10 cellular contexts compared by ENCODE assay signal in genomic region chr6:143058987-143059386, GRCh38. TPM values are rescaled to one million over a fixed set of nuclear protein-coding genes. Genes with fewer than 3 reads are reported as not detected.
DNase-seq lines count a peak whose midpoint lies in the region; ATAC-seq and TF ChIP-seq lines count a peak whose summit lies in the region.
"Had no signal": no experiment of that assay in that cellular context is flagged by ENCODE, and none has a peak within 500 bp of the region (broad histone marks: within the 10 kb centered on the region; RNA-seq: fewer than 3 reads in every experiment).

No MANE protein-coding gene starts in this region.

- H3F3A ChIP-seq in smooth muscle cell (ENCODE audit: low read depth) = peaks cover 7% of the 10 kb centered on the region

- DNase-seq in activated naive CD4-positive, alpha-beta T cell treated with anti-CD3 and anti-CD28 coated beads, Interleukin-2, amount 50 U/mL, for 72 hours (ENCODE audit: low spot score in 2 of 2) = no peak
- no peak for DNase-seq in activated naive CD4-positive, alpha-beta T cell (lab: John Stamatoyannopoulos, UW)
- DNase-seq in RKO (ENCODE audit: low spot score) (peak; percentile 51), erythroblast (lab: John Stamatoyannopoulos, UW) (peak; percentile 21 to 46), smooth muscle cell (lab: John Stamatoyannopoulos, UW; ENCODE audit: unreplicated experiment) (no peak), NCI-H510A (lab: John Stamatoyannopoulos, UW) (no peak), NCI-H524 treated with DMSO at 0.1 percent for 48 hours (lab: John Stamatoyannopoulos, UW) (no peak)

- WGBS in smooth muscle cell (ENCODE audit: low lambda C conversion rate) = 95% methylated on average over 7 of the region's 7 CpGs

- no peak for ATAC-seq in activated naive CD4-positive, alpha-beta T cell treated with anti-CD3 and anti-CD28 coated beads, Interleukin-2, amount 50 U/mL, for 72 hours
- ATAC-seq in GM18858 (IDR thresholded peaks at IDR 0.05; ENCODE audit: unreplicated experiment) = no peak
- ATAC-seq: Panc1 had no signal

- TF ChIP-seq CTCF in smooth muscle cell (IDR thresholded peaks at IDR 0.05; ENCODE audit: borderline replicate concordance, insufficient read depth, poor library complexity, severe bottlenecking) = no peak

- H3K36me3 ChIP-seq in smooth muscle cell (ENCODE audit: low read depth) = no peaks in the 10 kb centered on the region

- H4K20me1 ChIP-seq in smooth muscle cell (ENCODE audit: low read depth) = no peaks in the 10 kb centered on the region

- no peak for TF ChIP-seq POLR2A in erythroblast (IDR thresholded peaks at IDR 0.05; ENCODE audit: low read length)

- H3K9me3 ChIP-seq in smooth muscle cell (replicated peaks; ENCODE audit: low read depth) = no peaks in the 10 kb centered on the region

- peaks cover 18% of the 10 kb centered on the region for H3K4me1 ChIP-seq in smooth muscle cell (ENCODE audit: low read depth)

- H3K4me3 ChIP-seq in smooth muscle cell = peak overlapping the region; percentile 85

- H3K27ac ChIP-seq in smooth muscle cell (ENCODE audit: low read depth) = peak overlapping the region; percentile 87

- peak overlapping the region; percentile 80 to 98 for H3K27ac Mint-ChIP-seq in activated naive CD4-positive, alpha-beta T cell treated with anti-CD3 and anti-CD28 coated beads, Interleukin-2, amount 50 U/mL, for 72 hours

- peaks cover 7 to 16% of the 10 kb centered on the region in 2 donors for H3K36me3 Mint-ChIP-seq in activated naive CD4-positive, alpha-beta T cell treated with anti-CD3 and anti-CD28 coated beads, Interleukin-2, amount 50 U/mL, for 72 hours
- H3K36me3 Mint-ChIP-seq: IgD-negative memory B cell had no signal

- no peaks in the 10 kb centered on the region for H3K79me2 ChIP-seq in smooth muscle cell (ENCODE audit: low read depth)

- H3K27me3 ChIP-seq in smooth muscle cell (ENCODE audit: low read depth) = no peaks in the 10 kb centered on the region

- peaks cover 0 to 9% of the 10 kb centered on the region in 2 donors for H3K9me3 Mint-ChIP-seq in activated naive CD4-positive, alpha-beta T cell treated with anti-CD3 and anti-CD28 coated beads, Interleukin-2, amount 50 U/mL, for 72 hours
- H3K9me3 Mint-ChIP-seq: IgD-negative memory B cell had no signal

- H2AFZ ChIP-seq in smooth muscle cell (ENCODE audit: low read depth) = no peak overlapping the region

- peak overlapping the region; percentile 95 for H3K9ac ChIP-seq in smooth muscle cell (ENCODE audit: low read depth)

- H3K4me2 ChIP-seq in smooth muscle cell = no peak overlapping the region

RNA-seq across cellular contexts. Expression of gene AIG1, which starts 1.7 kb away (rescaled TPM):
- total RNA-seq in activated naive CD4-positive, alpha-beta T cell treated with anti-CD3 and anti-CD28 coated beads, Interleukin-2, amount 50 U/mL, for 72 hours = 10 to 100 TPM; 15.5 to 34.8 TPM
- total RNA-seq in smooth muscle cell = 25.9 and 27.2 TPM in 2 replicates
- 9.1 and 35.9 TPM in 2 replicates for polyA plus RNA-seq in smooth muscle cell

Comparison
In these comparisons a context has a peak if more than half of its experiments do, and no peak if none do; other contexts are left out.
1. DNase-seq: peak in RKO (single experiment) and erythroblast (2 of 2); none in activated naive CD4-positive, alpha-beta T cell treated with anti-CD3 and anti-CD28 coated beads, Interleukin-2, amount 50 U/mL, for 72 hours (0 of 2), activated naive CD4-positive, alpha-beta T cell (0 of 4), smooth muscle cell (single experiment), NCI-H510A (single experiment) and NCI-H524 treated with DMSO at 0.1 percent for 48 hours (single experiment).